ENCODE assay signal across 4 cellular contexts in the genomic region with DNA sequence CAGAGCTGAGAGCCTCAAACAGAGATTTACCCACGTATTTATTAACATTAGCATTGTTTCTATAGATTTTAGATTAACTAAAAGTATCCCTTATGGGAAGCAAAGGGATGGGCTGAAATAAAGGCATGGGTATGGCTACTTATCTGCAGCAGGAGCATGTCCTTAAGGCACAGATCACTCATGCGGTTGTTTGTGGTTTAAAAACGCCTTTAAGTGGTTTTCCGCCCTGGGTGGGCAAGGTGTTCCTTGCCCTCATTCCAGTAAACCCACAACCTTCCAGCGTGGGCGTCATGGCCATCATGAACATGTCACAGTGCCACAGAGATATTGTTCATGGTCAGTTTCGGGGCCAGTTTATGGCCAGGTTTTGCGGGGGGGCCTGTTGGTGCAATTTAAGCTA. TPM values are rescaled to one million over a fixed set of nuclear protein-coding genes. Genes with fewer than 3 reads are reported as not detected.
"Had no signal": no experiment of that assay in that cellular context is flagged by ENCODE, and none has a peak within 500 bp of the region (broad histone marks: within the 10 kb centered on the region; RNA-seq: fewer than 3 reads in every experiment).

No MANE protein-coding gene starts in this region.

RNA-seq across cellular contexts. Expression of a gene that starts 18.2 kb away (rescaled TPM):
- total RNA-seq: PC-3, Right ventricle myocardium inferior, SJCRH30, SK-MEL-5 had no signal
